Comparison of ENCODE assay signal across 1 cellular context in genomic region chr2:43634604-43635306, GRCh38.
A peak's percentile ranks its signal among the peaks of the same experiment; 100 is the strongest.
TF ChIP-seq lines count a peak whose summit lies in the region.

No MANE protein-coding gene starts in this region.

TF ChIP-seq in HepG2, 621 proteins besides CTCF, POLR2A, EP300 and RAD21 (continues in another document):
- no peak for TF ChIP-seq ZNF235 (CRISPR knock-in tag; IDR thresholded peaks at IDR 0.05; ENCODE audit: borderline replicate concordance)
- TF ChIP-seq, protein P1, sequence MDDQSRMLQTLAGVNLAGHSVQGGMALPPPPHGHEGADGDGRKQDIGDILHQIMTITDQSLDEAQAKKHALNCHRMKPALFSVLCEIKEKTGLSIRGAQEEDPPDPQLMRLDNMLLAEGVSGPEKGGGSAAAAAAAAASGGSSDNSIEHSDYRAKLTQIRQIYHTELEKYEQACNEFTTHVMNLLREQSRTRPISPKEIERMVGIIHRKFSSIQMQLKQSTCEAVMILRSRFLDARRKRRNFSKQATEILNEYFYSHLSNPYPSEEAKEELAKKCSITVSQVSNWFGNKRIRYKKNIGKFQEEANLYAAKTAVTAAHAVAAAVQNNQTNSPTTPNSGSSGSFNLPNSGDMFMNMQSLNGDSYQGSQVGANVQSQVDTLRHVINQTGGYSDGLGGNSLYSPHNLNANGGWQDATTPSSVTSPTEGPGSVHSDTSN (CRISPR knock-in tag; IDR thresholded peaks at IDR 0.05; ENCODE audit: borderline replicate concordance): no peak
- TF ChIP-seq ZNF569 (CRISPR knock-in tag; IDR thresholded peaks at IDR 0.05; ENCODE audit: borderline replicate concordance): peak; percentile 26; the same call in 1 of the 2 replicates
- TF ChIP-seq ZNF549 (CRISPR knock-in tag; IDR thresholded peaks at IDR 0.05): no peak
- TF ChIP-seq, protein P2, sequence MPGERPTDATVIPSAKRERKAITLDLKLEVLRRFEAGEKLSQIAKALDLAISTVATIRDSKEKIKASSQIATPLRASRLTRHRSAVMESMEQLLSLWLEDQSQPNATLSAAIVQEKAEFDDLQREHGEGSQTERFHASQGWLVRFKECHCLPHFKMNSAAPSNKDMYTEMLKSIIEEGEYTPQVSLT (CRISPR knock-in tag; IDR thresholded peaks at IDR 0.05; ENCODE audit: borderline replicate concordance, low read depth): no peak
- TF ChIP-seq DNMT3B (CRISPR knock-in tag; conservative IDR thresholded peaks at IDR 0.05): no peak; the same call in none of the 2 replicates
- TF ChIP-seq, protein P3, sequence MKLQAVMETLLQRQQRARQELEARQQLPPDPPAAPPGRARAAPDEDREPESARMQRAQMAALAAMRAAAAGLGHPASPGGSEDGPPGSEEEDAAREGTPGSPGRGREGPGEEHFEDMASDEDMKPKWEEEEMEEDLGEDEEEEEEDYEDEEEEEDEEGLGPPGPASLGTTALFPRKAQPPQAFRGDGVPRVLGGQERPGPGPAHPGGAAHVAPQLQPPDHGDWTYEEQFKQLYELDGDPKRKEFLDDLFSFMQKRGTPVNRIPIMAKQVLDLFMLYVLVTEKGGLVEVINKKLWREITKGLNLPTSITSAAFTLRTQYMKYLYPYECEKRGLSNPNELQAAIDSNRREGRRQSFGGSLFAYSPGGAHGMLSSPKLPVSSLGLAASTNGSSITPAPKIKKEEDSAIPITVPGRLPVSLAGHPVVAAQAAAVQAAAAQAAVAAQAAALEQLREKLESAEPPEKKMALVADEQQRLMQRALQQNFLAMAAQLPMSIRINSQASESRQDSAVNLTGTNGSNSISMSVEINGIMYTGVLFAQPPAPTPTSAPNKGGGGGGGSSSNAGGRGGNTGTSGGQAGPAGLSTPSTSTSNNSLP (IDR thresholded peaks at IDR 0.05; ENCODE audit: low read depth, low read length): peak; percentile 93
- peak; percentile 93 for TF ChIP-seq ZNF503 (CRISPR knock-in tag; IDR thresholded peaks at IDR 0.05)
- TF ChIP-seq ZFP91 (CRISPR knock-in tag; IDR thresholded peaks at IDR 0.05; ENCODE audit: borderline replicate concordance): no peak
- no peak for TF ChIP-seq ZNF350 (CRISPR knock-in tag; IDR thresholded peaks at IDR 0.05; ENCODE audit: borderline replicate concordance, low read depth)
- TF ChIP-seq KMT2B (CRISPR knock-in tag; IDR thresholded peaks at IDR 0.05): no peak
- peak; percentile 98 for TF ChIP-seq HMG20A (CRISPR knock-in tag; IDR thresholded peaks at IDR 0.05; ENCODE audit: borderline replicate concordance)
- TF ChIP-seq MAFK (conservative IDR thresholded peaks at IDR 0.05 in 1 of 2, IDR thresholded peaks at IDR 0.05 in 1 of 2; ENCODE audit: low read length in 2 of 2): peak; percentile 3 to 34; a peak in 1 of 4 replicates
- peak; percentile 52; the same call in 1 of the 2 replicates for TF ChIP-seq ARID2 (CRISPR knock-in tag; IDR thresholded peaks at IDR 0.05; ENCODE audit: borderline replicate concordance)
- no peak for TF ChIP-seq ZNF33B (CRISPR knock-in tag; IDR thresholded peaks at IDR 0.05)
- no peak for TF ChIP-seq ZNF660 (CRISPR knock-in tag; IDR thresholded peaks at IDR 0.05; ENCODE audit: borderline replicate concordance, low read depth)
- peak; percentile 31; the same call in 1 of the 2 replicates for TF ChIP-seq MYPOP (CRISPR knock-in tag; IDR thresholded peaks at IDR 0.05)
- no peak for TF ChIP-seq ZBTB2 (CRISPR knock-in tag; IDR thresholded peaks at IDR 0.05; ENCODE audit: low read depth)
- no peak for TF ChIP-seq PHF21A (CRISPR knock-in tag; IDR thresholded peaks at IDR 0.05)
- TF ChIP-seq FOXK2 (IDR thresholded peaks at IDR 0.05): peak; percentile 72
- TF ChIP-seq, protein P4, sequence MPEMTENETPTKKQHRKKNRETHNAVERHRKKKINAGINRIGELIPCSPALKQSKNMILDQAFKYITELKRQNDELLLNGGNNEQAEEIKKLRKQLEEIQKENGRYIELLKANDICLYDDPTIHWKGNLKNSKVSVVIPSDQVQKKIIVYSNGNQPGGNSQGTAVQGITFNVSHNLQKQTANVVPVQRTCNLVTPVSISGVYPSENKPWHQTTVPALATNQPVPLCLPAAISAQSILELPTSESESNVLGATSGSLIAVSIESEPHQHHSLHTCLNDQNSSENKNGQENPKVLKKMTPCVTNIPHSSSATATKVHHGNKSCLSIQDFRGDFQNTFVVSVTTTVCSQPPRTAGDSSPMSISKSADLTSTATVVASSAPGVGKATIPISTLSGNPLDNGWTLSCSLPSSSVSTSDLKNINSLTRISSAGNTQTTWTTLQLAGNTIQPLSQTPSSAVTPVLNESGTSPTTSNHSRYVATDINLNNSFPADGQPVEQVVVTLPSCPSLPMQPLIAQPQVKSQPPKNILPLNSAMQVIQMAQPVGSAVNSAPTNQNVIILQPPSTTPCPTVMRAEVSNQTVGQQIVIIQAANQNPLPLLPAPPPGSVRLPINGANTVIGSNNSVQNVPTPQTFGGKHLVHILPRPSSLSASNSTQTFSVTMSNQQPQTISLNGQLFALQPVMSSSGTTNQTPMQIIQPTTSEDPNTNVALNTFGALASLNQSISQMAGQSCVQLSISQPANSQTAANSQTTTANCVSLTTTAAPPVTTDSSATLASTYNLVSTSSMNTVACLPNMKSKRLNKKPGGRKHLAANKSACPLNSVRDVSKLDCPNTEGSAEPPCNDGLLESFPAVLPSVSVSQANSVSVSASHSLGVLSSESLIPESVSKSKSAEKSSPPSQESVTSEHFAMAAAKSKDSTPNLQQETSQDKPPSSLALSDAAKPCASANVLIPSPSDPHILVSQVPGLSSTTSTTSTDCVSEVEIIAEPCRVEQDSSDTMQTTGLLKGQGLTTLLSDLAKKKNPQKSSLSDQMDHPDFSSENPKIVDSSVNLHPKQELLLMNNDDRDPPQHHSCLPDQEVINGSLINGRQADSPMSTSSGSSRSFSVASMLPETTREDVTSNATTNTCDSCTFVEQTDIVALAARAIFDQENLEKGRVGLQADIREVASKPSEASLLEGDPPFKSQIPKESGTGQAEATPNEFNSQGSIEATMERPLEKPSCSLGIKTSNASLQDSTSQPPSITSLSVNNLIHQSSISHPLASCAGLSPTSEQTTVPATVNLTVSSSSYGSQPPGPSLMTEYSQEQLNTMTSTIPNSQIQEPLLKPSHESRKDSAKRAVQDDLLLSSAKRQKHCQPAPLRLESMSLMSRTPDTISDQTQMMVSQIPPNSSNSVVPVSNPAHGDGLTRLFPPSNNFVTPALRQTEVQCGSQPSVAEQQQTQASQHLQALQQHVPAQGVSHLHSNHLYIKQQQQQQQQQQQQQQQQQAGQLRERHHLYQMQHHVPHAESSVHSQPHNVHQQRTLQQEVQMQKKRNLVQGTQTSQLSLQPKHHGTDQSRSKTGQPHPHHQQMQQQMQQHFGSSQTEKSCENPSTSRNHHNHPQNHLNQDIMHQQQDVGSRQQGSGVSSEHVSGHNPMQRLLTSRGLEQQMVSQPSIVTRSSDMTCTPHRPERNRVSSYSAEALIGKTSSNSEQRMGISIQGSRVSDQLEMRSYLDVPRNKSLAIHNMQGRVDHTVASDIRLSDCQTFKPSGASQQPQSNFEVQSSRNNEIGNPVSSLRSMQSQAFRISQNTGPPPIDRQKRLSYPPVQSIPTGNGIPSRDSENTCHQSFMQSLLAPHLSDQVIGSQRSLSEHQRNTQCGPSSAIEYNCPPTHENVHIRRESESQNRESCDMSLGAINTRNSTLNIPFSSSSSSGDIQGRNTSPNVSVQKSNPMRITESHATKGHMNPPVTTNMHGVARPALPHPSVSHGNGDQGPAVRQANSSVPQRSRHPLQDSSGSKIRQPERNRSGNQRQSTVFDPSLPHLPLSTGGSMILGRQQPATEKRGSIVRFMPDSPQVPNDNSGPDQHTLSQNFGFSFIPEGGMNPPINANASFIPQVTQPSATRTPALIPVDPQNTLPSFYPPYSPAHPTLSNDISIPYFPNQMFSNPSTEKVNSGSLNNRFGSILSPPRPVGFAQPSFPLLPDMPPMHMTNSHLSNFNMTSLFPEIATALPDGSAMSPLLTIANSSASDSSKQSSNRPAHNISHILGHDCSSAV (CRISPR knock-in tag; IDR thresholded peaks at IDR 0.05; ENCODE audit: borderline replicate concordance): no peak
- peak; percentile 47; the same call in 1 of the 2 replicates for TF ChIP-seq KDM4B (CRISPR knock-in tag; IDR thresholded peaks at IDR 0.05)
- TF ChIP-seq TFAP4 (IDR thresholded peaks at IDR 0.05; ENCODE audit: borderline replicate concordance, low read depth): peak; percentile 50; the same call in 1 of the 2 replicates
- no peak; the same call in 1 of the 2 replicates for TF ChIP-seq ZNF3 (CRISPR knock-in tag; IDR thresholded peaks at IDR 0.05)
- TF ChIP-seq FOXK1 (CRISPR knock-in tag; IDR thresholded peaks at IDR 0.05; ENCODE audit: borderline replicate concordance, low read depth): peak; percentile 89
- no peak for TF ChIP-seq ZNF839 (CRISPR knock-in tag; IDR thresholded peaks at IDR 0.05; ENCODE audit: borderline replicate concordance)
- 0 out of 2 replicates have a peak, but pooled peaks have one; percentile 73 for TF ChIP-seq SMAD3 (CRISPR knock-in tag; IDR thresholded peaks at IDR 0.05)
- TF ChIP-seq, protein P5, sequence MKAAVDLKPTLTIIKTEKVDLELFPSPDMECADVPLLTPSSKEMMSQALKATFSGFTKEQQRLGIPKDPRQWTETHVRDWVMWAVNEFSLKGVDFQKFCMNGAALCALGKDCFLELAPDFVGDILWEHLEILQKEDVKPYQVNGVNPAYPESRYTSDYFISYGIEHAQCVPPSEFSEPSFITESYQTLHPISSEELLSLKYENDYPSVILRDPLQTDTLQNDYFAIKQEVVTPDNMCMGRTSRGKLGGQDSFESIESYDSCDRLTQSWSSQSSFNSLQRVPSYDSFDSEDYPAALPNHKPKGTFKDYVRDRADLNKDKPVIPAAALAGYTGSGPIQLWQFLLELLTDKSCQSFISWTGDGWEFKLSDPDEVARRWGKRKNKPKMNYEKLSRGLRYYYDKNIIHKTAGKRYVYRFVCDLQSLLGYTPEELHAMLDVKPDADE (CRISPR knock-in tag; IDR thresholded peaks at IDR 0.05): no peak
- TF ChIP-seq MAFF (IDR thresholded peaks at IDR 0.05; ENCODE audit: low read depth, low read length): peak; percentile 36
- TF ChIP-seq PHF8 (CRISPR knock-in tag; IDR thresholded peaks at IDR 0.05): no peak
- no peak for TF ChIP-seq SMAD1 (CRISPR knock-in tag; IDR thresholded peaks at IDR 0.05; ENCODE audit: borderline replicate concordance, low read depth)
- TF ChIP-seq ADNP (CRISPR knock-in tag; IDR thresholded peaks at IDR 0.05): no peak
- 0 out of 2 replicates have a peak, but pooled peaks have one; percentile 35 for TF ChIP-seq ZBTB25 (CRISPR knock-in tag; IDR thresholded peaks at IDR 0.05)
- peak; percentile 15; the same call in 1 of the 2 replicates for TF ChIP-seq SALL1 (CRISPR knock-in tag; IDR thresholded peaks at IDR 0.05)
- TF ChIP-seq TARDBP (CRISPR knock-in tag; IDR thresholded peaks at IDR 0.05): peak; percentile 77; the same call in 1 of the 2 replicates
